18 cellular contexts compared by ENCODE assay signal in the genomic region with DNA sequence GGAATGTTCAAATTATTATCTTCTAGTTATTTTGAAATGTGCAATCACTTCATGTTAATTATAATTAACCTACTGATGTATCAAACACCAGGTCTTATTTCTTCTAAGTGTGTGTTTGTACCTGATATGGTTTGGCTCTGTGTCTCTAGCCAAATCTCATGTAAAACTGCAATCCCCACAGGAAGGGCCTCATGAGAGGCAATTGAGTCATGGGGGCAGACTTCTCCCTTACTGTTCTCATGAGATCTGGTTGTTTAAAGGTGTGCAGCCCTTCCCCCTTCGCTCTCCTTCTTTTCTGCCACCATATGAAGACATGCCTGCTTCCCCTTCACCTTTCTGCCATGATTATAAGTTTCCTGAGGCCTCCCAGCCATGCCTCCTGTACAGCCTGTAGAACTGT. TPM values are rescaled to one million over a fixed set of nuclear protein-coding genes. Genes with fewer than 3 reads are reported as not detected.
DNase-seq lines count a peak whose midpoint lies in the region; ATAC-seq and TF ChIP-seq lines count a peak whose summit lies in the region.
"Had no signal": no experiment of that assay in that cellular context is flagged by ENCODE, and none has a peak within 500 bp of the region (broad histone marks: within the 10 kb centered on the region; RNA-seq: fewer than 3 reads in every experiment).

No MANE protein-coding gene starts in this region.

- peaks cover 13% of the 10 kb centered on the region for H3K36me3 ChIP-seq in CD4-positive, CD25-positive, alpha-beta regulatory T cell (ENCODE audit: control insufficient read depth, insufficient read depth, low read length)

- CTCF ChIA-PET in activated CD4-positive, alpha-beta T cell treated with anti-CD3 and anti-CD28 coated beads for 36 hours (lab: Charles Lee): no interaction called here
- CTCF ChIA-PET in activated CD8-positive, alpha-beta T cell treated with anti-CD3 and anti-CD28 coated beads for 36 hours (lab: Charles Lee): interaction anchor here (0.9 to 2.4 kb wide), 4 partner anchors 9 to 105 kb away, joined by 4 to 14 read pairs (median 7); no protein-coding TSS in a partner anchor

- POLR2A ChIA-PET in activated CD4-positive, alpha-beta T cell treated with anti-CD3 and anti-CD28 coated beads for 36 hours (lab: Charles Lee): no interaction called here
- POLR2A ChIA-PET in activated CD8-positive, alpha-beta T cell treated with anti-CD3 and anti-CD28 coated beads for 36 hours (lab: Charles Lee): interaction anchor here (1.1 to 2.0 kb wide), 3 partner anchors 15 to 68 kb away, joined by 3 to 9 read pairs (median 7); no protein-coding TSS in a partner anchor

- H3K4me1 ChIP-seq in CD4-positive, CD25-positive, alpha-beta regulatory T cell (ENCODE audit: control insufficient read depth, insufficient read depth, low read length, poor library complexity, severe bottlenecking): peaks cover 44% of the 10 kb centered on the region
- H3K4me1 ChIP-seq: A549 had no signal

- TF ChIP-seq CTCF in activated CD8-positive, alpha-beta T cell treated with anti-CD3 and anti-CD28 coated beads for 36 hours (IDR thresholded peaks at IDR 0.05): no peak
- TF ChIP-seq CTCF in coronary artery (IDR thresholded peaks at IDR 0.05): no peak

- no peak for ATAC-seq in activated CD4-positive, alpha-beta T cell treated with anti-CD3 and anti-CD28 coated beads for 36 hours
- no peak for ATAC-seq in CD4-positive, CD25-positive, alpha-beta regulatory T cell (ENCODE audit: low read depth in 2 of 2)
- ATAC-seq in activated CD8-positive, alpha-beta T cell treated with anti-CD3 and anti-CD28 coated beads for 36 hours: peak; percentile 32
- ATAC-seq in effector memory CD8-positive, alpha-beta T cell (replicated peaks): no peak
- no peak for ATAC-seq in HG03135 (IDR thresholded peaks at IDR 0.05; ENCODE audit: unreplicated experiment)
- ATAC-seq: A549, Panc1 had no signal

- no peaks in the 10 kb centered on the region for H3K9me3 ChIP-seq in CD4-positive, CD25-positive, alpha-beta regulatory T cell (ENCODE audit: control insufficient read depth in 2 of 2, low read length in 2 of 2)
- H3K9me3 ChIP-seq: A549 had no signal

- intact Hi-C loops in activated CD4-positive, alpha-beta T cell treated with anti-CD3 and anti-CD28 coated beads for 36 hours (cut with DNase I, micrococcal nuclease): loop anchor here in 1 of 2 experiments (10.0 kb wide), 1 partner anchor 544 kb away; no protein-coding TSS in a partner anchor
- intact Hi-C loops in activated CD8-positive, alpha-beta T cell treated with anti-CD3 and anti-CD28 coated beads for 36 hours (cut with micrococcal nuclease): no loop called here

- peaks cover 81% of the 10 kb centered on the region for H3K4me1 Mint-ChIP-seq in activated CD4-positive, alpha-beta T cell treated with anti-CD3 and anti-CD28 coated beads for 36 hours
- peaks cover 51 to 86% (median 60%) of the 10 kb centered on the region in 4 donors for H3K4me1 Mint-ChIP-seq in CD4-positive, CD25-positive, alpha-beta regulatory T cell
- peaks cover 80% of the 10 kb centered on the region for H3K4me1 Mint-ChIP-seq in activated CD8-positive, alpha-beta T cell treated with anti-CD3 and anti-CD28 coated beads for 36 hours (ENCODE audit: low read depth)
- peaks cover 35% of the 10 kb centered on the region in 2 donors for H3K4me1 Mint-ChIP-seq in effector memory CD8-positive, alpha-beta T cell (ENCODE audit: low read depth in 2 of 2)

- no peaks in the 10 kb centered on the region for H3K27me3 ChIP-seq in CD4-positive, CD25-positive, alpha-beta regulatory T cell (ENCODE audit: control insufficient read depth, insufficient read depth, low read length)

- H3K27me3 Mint-ChIP-seq in activated CD4-positive, alpha-beta T cell treated with anti-CD3 and anti-CD28 coated beads for 36 hours: no peaks in the 10 kb centered on the region
- no peaks in the 10 kb centered on the region for H3K27me3 Mint-ChIP-seq in CD4-positive, CD25-positive, alpha-beta regulatory T cell
- no peaks in the 10 kb centered on the region for H3K27me3 Mint-ChIP-seq in activated CD8-positive, alpha-beta T cell treated with anti-CD3 and anti-CD28 coated beads for 36 hours
- no peaks in the 10 kb centered on the region for H3K27me3 Mint-ChIP-seq in effector memory CD8-positive, alpha-beta T cell

- DNase-seq in activated CD4-positive, alpha-beta T cell treated with anti-CD3 and anti-CD28 coated beads for 36 hours: no peak
- no peak for DNase-seq in activated CD4-positive, alpha-beta T cell treated with anti-CD3 and anti-CD28 coated beads, Interleukin-2, amount 50 U/mL, for 1 hour
- DNase-seq in CD4-positive, CD25-positive, alpha-beta regulatory T cell: no peak
- no peak for DNase-seq in activated CD8-positive, alpha-beta T cell treated with anti-CD3 and anti-CD28 coated beads for 36 hours
- DNase-seq in effector memory CD8-positive, alpha-beta T cell: no peak
- no peak for DNase-seq in coronary artery (ENCODE audit: low spot score)
- DNase-seq in erythroblast (lab: John Stamatoyannopoulos, UW): no peak
- DNase-seq: DMS79 treated with DMSO at 0.1 percent for 48 hours, GDM1, HCEC 1CT, IMR-90, NCI-H187 treated with DMSO at 0.1 percent for 48 hours, NCI-H446 treated with DMSO at 0.1 percent for 48 hours had no signal

- no peak overlapping the region for H3K4me3 Mint-ChIP-seq in activated CD4-positive, alpha-beta T cell treated with anti-CD3 and anti-CD28 coated beads for 36 hours
- peak overlapping the region in 3 of 4 donors; percentile 2 to 63 (median 40) for H3K4me3 Mint-ChIP-seq in CD4-positive, CD25-positive, alpha-beta regulatory T cell
- H3K4me3 Mint-ChIP-seq in activated CD8-positive, alpha-beta T cell treated with anti-CD3 and anti-CD28 coated beads for 36 hours: no peak overlapping the region
- no peak overlapping the region for H3K4me3 Mint-ChIP-seq in effector memory CD8-positive, alpha-beta T cell

- TF ChIP-seq POLR2A in erythroblast (IDR thresholded peaks at IDR 0.05; ENCODE audit: low read length): no peak

- H3K27ac Mint-ChIP-seq in activated CD4-positive, alpha-beta T cell treated with anti-CD3 and anti-CD28 coated beads for 36 hours: peak overlapping the region; percentile 90
- H3K27ac Mint-ChIP-seq in CD4-positive, CD25-positive, alpha-beta regulatory T cell: peak overlapping the region; percentile 86 to 91 (median 90)
- H3K27ac Mint-ChIP-seq in activated CD8-positive, alpha-beta T cell treated with anti-CD3 and anti-CD28 coated beads for 36 hours: peak overlapping the region; percentile 94
- H3K27ac Mint-ChIP-seq in effector memory CD8-positive, alpha-beta T cell: peak overlapping the region; percentile 32 to 49

- H3K9me3 Mint-ChIP-seq in activated CD4-positive, alpha-beta T cell treated with anti-CD3 and anti-CD28 coated beads for 36 hours (ENCODE audit: low read depth): peaks cover 7% of the 10 kb centered on the region
- H3K9me3 Mint-ChIP-seq in CD4-positive, CD25-positive, alpha-beta regulatory T cell: no peaks in the 10 kb centered on the region
- H3K9me3 Mint-ChIP-seq in activated CD8-positive, alpha-beta T cell treated with anti-CD3 and anti-CD28 coated beads for 36 hours: peaks cover 14% of the 10 kb centered on the region
- no peaks in the 10 kb centered on the region for H3K9me3 Mint-ChIP-seq in effector memory CD8-positive, alpha-beta T cell

- peak overlapping the region; percentile 16 for H3K4me3 ChIP-seq in CD4-positive, CD25-positive, alpha-beta regulatory T cell (ENCODE audit: low read depth, low read length)
- no peak overlapping the region for H3K4me3 ChIP-seq in coronary artery
- H3K4me3 ChIP-seq: A549 had no signal

- peak overlapping the region; percentile 52 for H3K27ac ChIP-seq in CD4-positive, CD25-positive, alpha-beta regulatory T cell (ENCODE audit: insufficient read depth, low read length, poor library complexity, severe bottlenecking)
- no peak overlapping the region for H3K27ac ChIP-seq in coronary artery
- H3K27ac ChIP-seq: A549, C4-2B had no signal

- H3K36me3 Mint-ChIP-seq in activated CD4-positive, alpha-beta T cell treated with anti-CD3 and anti-CD28 coated beads for 36 hours (ENCODE audit: low read depth): peaks cover 23% of the 10 kb centered on the region
- peaks cover 34% of the 10 kb centered on the region for H3K36me3 Mint-ChIP-seq in CD4-positive, CD25-positive, alpha-beta regulatory T cell
- H3K36me3 Mint-ChIP-seq in activated CD8-positive, alpha-beta T cell treated with anti-CD3 and anti-CD28 coated beads for 36 hours (ENCODE audit: low read depth): peaks cover 48% of the 10 kb centered on the region
- peaks cover 11% of the 10 kb centered on the region for H3K36me3 Mint-ChIP-seq in effector memory CD8-positive, alpha-beta T cell (ENCODE audit: insufficient read depth)

RNA-seq across cellular contexts. Expression of gene PRKCQ, which starts 18.6 kb away (rescaled TPM):
- total RNA-seq in activated CD4-positive, alpha-beta T cell treated with anti-CD3 and anti-CD28 coated beads for 36 hours: 10 to 100 TPM; 32.9 to 39.0 TPM
- total RNA-seq in CD4-positive, CD25-positive, alpha-beta regulatory T cell: 87.3 TPM
- 10 to 100 TPM; 62.4 to 70.3 (median 66.8) TPM for polyA plus RNA-seq in CD4-positive, CD25-positive, alpha-beta regulatory T cell
- total RNA-seq in activated CD8-positive, alpha-beta T cell treated with anti-CD3 and anti-CD28 coated beads for 36 hours: 10 to 100 TPM; 46.3 to 47.1 TPM
- total RNA-seq: LHCN-M2 had no signal

Comparison
In these comparisons a context has a peak if more than half of its experiments do, and no peak if none do; other contexts are left out.
1. H3K27ac Mint-ChIP-seq: peak in every context shown above with its lines; median percentile 94 in activated CD8-positive, alpha-beta T cell treated with anti-CD3 and anti-CD28 coated beads for 36 hours; 90 in activated CD4-positive, alpha-beta T cell treated with anti-CD3 and anti-CD28 coated beads for 36 hours; 90 in CD4-positive, CD25-positive, alpha-beta regulatory T cell; 40 in effector memory CD8-positive, alpha-beta T cell.
2. H3K4me3 Mint-ChIP-seq: peak in CD4-positive, CD25-positive, alpha-beta regulatory T cell (3 of 4); none in activated CD4-positive, alpha-beta T cell treated with anti-CD3 and anti-CD28 coated beads for 36 hours (single experiment), activated CD8-positive, alpha-beta T cell treated with anti-CD3 and anti-CD28 coated beads for 36 hours (single experiment) and effector memory CD8-positive, alpha-beta T cell (0 of 2).